22 cellular contexts compared by ENCODE assay signal in genomic region chr4:156665779-156666366, GRCh38.
DNase-seq lines count a peak whose midpoint lies in the region; ATAC-seq, FAIRE-seq and TF ChIP-seq lines count a peak whose summit lies in the region.
"Had no signal": no experiment of that assay in that cellular context is flagged by ENCODE, and none has a peak within 500 bp of the region (broad histone marks: within the 10 kb centered on the region; RNA-seq: fewer than 3 reads in every experiment).

No MANE protein-coding gene starts in this region.

- no peaks in the 10 kb centered on the region for H3K9me3 ChIP-seq in H1 (ENCODE audit: insufficient read depth in 2 of 2, low read depth in 1 of 2, low read length in 1 of 2)
- H3K9me3 ChIP-seq in neural progenitor cell (ENCODE audit: low read depth): no peaks in the 10 kb centered on the region
- no peaks in the 10 kb centered on the region for H3K9me3 ChIP-seq in right lobe of liver
- H3K9me3 ChIP-seq: SJSA1 had no signal

- H3K4me2 ChIP-seq in H1 (ENCODE audit: insufficient read depth in 1 of 2, low read depth in 2 of 2, low read length in 2 of 2): no peak overlapping the region
- H3K4me2 ChIP-seq in neural progenitor cell: no peak overlapping the region

- CTCF ChIA-PET in H1 (lab: Charles Lee; ENCODE audit: partially characterized antibody): interaction anchor here (1.1 to 1.5 kb wide), 4 partner anchors 191 to 497 kb away, joined by 3 to 5 read pairs (median 4); no protein-coding TSS in a partner anchor

- no peaks in the 10 kb centered on the region for H3K79me1 ChIP-seq in H1 (ENCODE audit: low read depth, low read length)

- no peaks in the 10 kb centered on the region for H3K23me2 ChIP-seq in H1 (ENCODE audit: low read depth, low read length)

- no peak overlapping the region for H3K27ac ChIP-seq in H1 (ENCODE audit: low read depth, low read length)
- H3K27ac ChIP-seq in neural progenitor cell: no peak overlapping the region
- H3K27ac ChIP-seq in right lobe of liver: no peak overlapping the region
- H3K27ac ChIP-seq: C4-2B, SJSA1 had no signal

- POLR2A ChIA-PET in H1 (lab: Charles Lee; ENCODE audit: partially characterized antibody): no interaction called here

- peaks cover 3% of the 10 kb centered on the region for H3K27me3 Mint-ChIP-seq in neural progenitor cell (ENCODE audit: insufficient read depth, low read depth)
- H3K27me3 Mint-ChIP-seq: CD8-positive, alpha-beta memory T cell had no signal

- H3K56ac ChIP-seq in H1 (replicated peaks; ENCODE audit: insufficient read length, low read depth, low read length): no peak overlapping the region

- no peaks in the 10 kb centered on the region for H3K79me2 ChIP-seq in H1 (ENCODE audit: control insufficient read depth in 1 of 2, insufficient read depth in 2 of 2, low read length in 2 of 2)
- H3K79me2 ChIP-seq in neural progenitor cell (ENCODE audit: low read depth): no peaks in the 10 kb centered on the region

- no peak overlapping the region for H2BK15ac ChIP-seq in H1 (ENCODE audit: low read length)

- ATAC-seq in HG02798 (IDR thresholded peaks at IDR 0.05; ENCODE audit: poor library complexity, unreplicated experiment): peak; percentile 58
- no peak for ATAC-seq in HG03159 (IDR thresholded peaks at IDR 0.05; ENCODE audit: unreplicated experiment)
- no peak for ATAC-seq in GM21737 (IDR thresholded peaks at IDR 0.05; ENCODE audit: unreplicated experiment)
- no peak for ATAC-seq in right lobe of liver
- no peak for ATAC-seq in GM21529 (IDR thresholded peaks at IDR 0.05; ENCODE audit: unreplicated experiment)

- H3K4me3 ChIP-seq in GM12865 (ENCODE audit: low read depth, low read length): no peak overlapping the region
- H3K4me3 ChIP-seq in H1 (ENCODE audit: extremely low read depth in 1 of 4, insufficient read depth in 2 of 4, low read depth in 3 of 4, low read length in 4 of 4): no peak overlapping the region
- no peak overlapping the region for H3K4me3 ChIP-seq in neural progenitor cell
- H3K4me3 ChIP-seq in right lobe of liver: no peak overlapping the region
- H3K4me3 ChIP-seq: SJSA1 had no signal

- WGBS in H1 (ENCODE audit: extremely low coverage in 1 of 2, insufficient coverage in 1 of 2, insufficient read length in 1 of 2, insufficient replicate concordance in 2 of 2, low coverage in 1 of 2, low lambda C conversion rate in 2 of 2, missing lambda C conversion rate in 1 of 2), 2 experiments: 78% methylated on average over 3 of the region's 3 CpGs; no CpG with 5 or more reads in 1 of the 2 experiments
- 72% methylated on average over 3 of the region's 3 CpGs for WGBS in right lobe of liver (ENCODE audit: insufficient coverage, low coverage, low lambda C conversion rate, missing lambda C conversion rate)

- H3K9ac ChIP-seq in H1 (replicated peaks in 1 of 4; ENCODE audit: extremely low read depth in 1 of 4, low read depth in 3 of 4, low read length in 3 of 4) (no peak overlapping the region), neural progenitor cell (no peak overlapping the region)

- H2BK20ac ChIP-seq in H1 (ENCODE audit: low read length): no peak overlapping the region

- DNase-seq in GM12865 (ENCODE audit: low read depth) (peak; percentile 30), H1 (ENCODE audit: low read depth in 1 of 2, low spot score in 2 of 2) (no peak), neural progenitor cell (ENCODE audit: low spot score) (no peak), right lobe of liver (no peak)
- DNase-seq: 8988T; Calu3; CD8-positive, alpha-beta memory T cell; DMS153; HCEC 1CT; Kasumi-1; NCI-H1417; NCI-H1694 treated with DMSO at 0.1 percent for 48 hours; NCI-H446; NCI-H526; OCI-M1 had no signal

- no peak overlapping the region for H3K4me3 Mint-ChIP-seq in neural progenitor cell
- H3K4me3 Mint-ChIP-seq: CD8-positive, alpha-beta memory T cell had no signal

- peaks cover 19% of the 10 kb centered on the region for H3K4me1 Mint-ChIP-seq in neural progenitor cell
- H3K4me1 Mint-ChIP-seq: CD8-positive, alpha-beta memory T cell had no signal

- no peaks in the 10 kb centered on the region for H3K9me3 Mint-ChIP-seq in neural progenitor cell

- H3K4ac ChIP-seq in H1 (replicated peaks; ENCODE audit: insufficient read length, low read depth, low read length): no peak overlapping the region

- TF ChIP-seq EP300 in H1 (IDR thresholded peaks at IDR 0.05; ENCODE audit: borderline replicate concordance in 1 of 2, low read depth in 2 of 2, low read length in 2 of 2): no peak

- H3K27ac Mint-ChIP-seq in neural progenitor cell: no peak overlapping the region
- H3K27ac Mint-ChIP-seq: CD8-positive, alpha-beta memory T cell had no signal

- H2AK5ac ChIP-seq in H1 (ENCODE audit: low read depth, low read length): no peak overlapping the region

- TF ChIP-seq POLR2A in H1 (IDR thresholded peaks at IDR 0.05; ENCODE audit: control extremely low read depth in 1 of 2, low read depth in 2 of 2, low read length in 2 of 2): no peak
- TF ChIP-seq POLR2A in right lobe of liver (IDR thresholded peaks at IDR 0.05): no peak

- H3F3A ChIP-seq in neural progenitor cell (ENCODE audit: low read depth): no peaks in the 10 kb centered on the region

- no peak overlapping the region for H2BK120ac ChIP-seq in H1 (replicated peaks; ENCODE audit: low read depth, low read length)

- peak overlapping the region; percentile 57 for H2AFZ ChIP-seq in H1 (ENCODE audit: low read length)
- H2AFZ ChIP-seq in neural progenitor cell (replicated peaks): peak overlapping the region; percentile 7

- H4K20me1 ChIP-seq in H1 (replicated peaks in 1 of 2; ENCODE audit: control insufficient read depth in 1 of 2, insufficient read depth in 2 of 2, low read length in 2 of 2): no peaks in the 10 kb centered on the region
- H4K20me1 ChIP-seq in neural progenitor cell (ENCODE audit: low read depth): no peaks in the 10 kb centered on the region

- H3K36me3 ChIP-seq in H1 (ENCODE audit: control insufficient read depth in 2 of 4, insufficient read depth in 4 of 4, low read length in 3 of 4) (no peaks in the 10 kb centered on the region), neural progenitor cell (no peaks in the 10 kb centered on the region), right lobe of liver (no peaks in the 10 kb centered on the region)
- H3K36me3 ChIP-seq: SJSA1 had no signal

- H3K4me1 ChIP-seq in H1 (replicated peaks in 1 of 4; ENCODE audit: control insufficient read depth in 3 of 4, insufficient read depth in 4 of 4, low read length in 3 of 4) (no peaks in the 10 kb centered on the region), neural progenitor cell (peaks cover 25% of the 10 kb centered on the region), right lobe of liver (no peaks in the 10 kb centered on the region)
- H3K4me1 ChIP-seq: SJSA1 had no signal

- no peak overlapping the region for H4K5ac ChIP-seq in H1 (ENCODE audit: insufficient read length, low read depth, low read length)

- no peaks in the 10 kb centered on the region for H3K36me3 Mint-ChIP-seq in neural progenitor cell
- H3K36me3 Mint-ChIP-seq: CD8-positive, alpha-beta memory T cell had no signal

- H3K14ac ChIP-seq in H1 (ENCODE audit: insufficient read length): no peak overlapping the region

- no peak overlapping the region for H4K8ac ChIP-seq in H1 (ENCODE audit: extremely low read depth, insufficient read depth, low read length)

- TF ChIP-seq RAD21 in H1 (IDR thresholded peaks at IDR 0.05 in 1 of 2, conservative IDR thresholded peaks at IDR 0.05 in 1 of 2; ENCODE audit: low read depth in 2 of 2, low read length in 2 of 2): no peak

- H2BK12ac ChIP-seq in H1 (ENCODE audit: low read depth, low read length): no peak overlapping the region

- H3K23ac ChIP-seq in H1 (ENCODE audit: insufficient read length): no peak overlapping the region

- H3K27me3 ChIP-seq in H1 (replicated peaks in 1 of 4; ENCODE audit: control insufficient read depth in 3 of 4, extremely low read depth in 1 of 4, insufficient read depth in 3 of 4, low read length in 3 of 4) (no peaks in the 10 kb centered on the region), neural progenitor cell (no peaks in the 10 kb centered on the region), right lobe of liver (no peaks in the 10 kb centered on the region)
- H3K27me3 ChIP-seq: SJSA1 had no signal

- no peak overlapping the region for H4K91ac ChIP-seq in H1 (replicated peaks; ENCODE audit: insufficient read length, low read length)

- TF ChIP-seq CTCF in GM12865 (IDR thresholded peaks at IDR 0.05; ENCODE audit: insufficient read depth, low read depth, low read length, missing control alignments) (no peak), H1 (IDR thresholded peaks at IDR 0.05; ENCODE audit: control extremely low read depth in 1 of 3, insufficient read depth in 1 of 3, low read depth in 1 of 3, low read length in 3 of 3) (no peak), neural progenitor cell (IDR thresholded peaks at IDR 0.05) (no peak), right lobe of liver (IDR thresholded peaks at IDR 0.05) (no peak)

- FAIRE-seq in H1 (lab: Jason Lieb, UNC): no peak
- FAIRE-seq: RCC 7860 had no signal

- no peak overlapping the region for H3K18ac ChIP-seq in H1 (ENCODE audit: extremely low read depth, low read length)

- intact Hi-C loops in right lobe of liver (cut with DNase I): no loop called here

- H2BK5ac ChIP-seq in H1 (ENCODE audit: low read depth, low read length): no peak overlapping the region

TF ChIP-seq in H1, 55 proteins besides CTCF, POLR2A, EP300 and RAD21 (continues in another document):
- no peak for TF ChIP-seq TAF7 (optimal IDR thresholded peaks at IDR 0.05; ENCODE audit: borderline replicate concordance, low read depth, low read length)
- no peak for TF ChIP-seq ZNF274 (IDR thresholded peaks at IDR 0.05; ENCODE audit: borderline replicate concordance, extremely low read depth, low read length)
- TF ChIP-seq RNF2 (IDR thresholded peaks at IDR 0.05; ENCODE audit: borderline replicate concordance, low read depth, low read length, missing control alignments, poor library complexity, severe bottlenecking): no peak
- TF ChIP-seq JUND (IDR thresholded peaks at IDR 0.05; ENCODE audit: low read length): no peak
- TF ChIP-seq SIN3A (conservative IDR thresholded peaks at IDR 0.05 in 1 of 2, IDR thresholded peaks at IDR 0.05 in 1 of 2; ENCODE audit: low read depth in 1 of 2, low read length in 2 of 2): no peak
- TF ChIP-seq RBBP5 (IDR thresholded peaks at IDR 0.05; ENCODE audit: borderline replicate concordance, low read depth, low read length): no peak
- TF ChIP-seq EZH2 (IDR thresholded peaks at IDR 0.05; ENCODE audit: low read depth, low read length, severe bottlenecking): no peak
- TF ChIP-seq SUZ12 (IDR thresholded peaks at IDR 0.05; ENCODE audit: low read length): no peak
- no peak for TF ChIP-seq HDAC2 (IDR thresholded peaks at IDR 0.05; ENCODE audit: borderline replicate concordance in 1 of 2, low read depth in 2 of 2, low read length in 2 of 2)
- no peak for TF ChIP-seq BACH1 (IDR thresholded peaks at IDR 0.05; ENCODE audit: low read length)
- TF ChIP-seq CBX5 (IDR thresholded peaks at IDR 0.05; ENCODE audit: low read depth, low read length): no peak
- no peak for TF ChIP-seq E2F6 (IDR thresholded peaks at IDR 0.05)
